ENCODE assay signal across 17 cellular contexts in the genomic region with DNA sequence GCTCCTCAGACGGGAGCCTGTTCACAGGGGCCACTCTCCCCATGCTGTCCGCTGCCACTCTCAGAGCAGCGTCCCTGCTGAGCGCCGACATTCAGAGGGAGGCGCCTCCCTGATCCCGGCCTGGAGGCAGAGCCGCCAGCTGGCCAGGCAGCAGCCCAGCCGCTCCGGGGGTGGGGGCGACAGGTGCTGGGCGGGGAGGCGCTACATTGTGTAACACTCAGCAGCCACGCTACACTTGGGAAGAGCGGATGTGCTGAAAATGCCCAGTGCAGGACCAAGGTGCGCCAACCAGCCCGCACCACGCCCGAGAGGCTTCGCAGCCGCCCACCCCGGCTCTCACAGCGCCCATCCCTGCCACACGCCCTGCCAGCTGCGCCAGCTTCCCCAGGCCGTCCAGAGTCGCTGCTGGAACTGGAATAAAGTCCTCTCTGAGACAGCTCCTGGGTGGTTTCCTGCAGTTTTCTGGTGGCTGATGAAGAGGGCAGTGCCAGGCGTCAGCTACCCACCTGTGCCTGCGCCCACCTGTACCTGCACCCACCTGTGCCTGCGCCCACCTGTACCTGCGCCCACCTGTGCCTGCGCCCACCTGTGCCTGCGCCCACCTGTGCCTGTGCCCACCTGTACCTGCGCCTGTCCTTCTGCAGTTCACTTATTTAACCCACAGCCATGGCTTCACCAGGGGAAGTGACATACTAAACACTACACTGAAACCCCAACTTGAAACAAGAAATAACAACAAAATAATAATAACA. TPM values are rescaled to one million over a fixed set of nuclear protein-coding genes. Genes with fewer than 3 reads are reported as not detected.
DNase-seq lines count a peak whose midpoint lies in the region; ATAC-seq and TF ChIP-seq lines count a peak whose summit lies in the region.
"Had no signal": no experiment of that assay in that cellular context is flagged by ENCODE, and none has a peak within 500 bp of the region (broad histone marks: within the 10 kb centered on the region; RNA-seq: fewer than 3 reads in every experiment).

No MANE protein-coding gene starts in this region.

- H4K20me1 ChIP-seq in SK-N-SH (ENCODE audit: insufficient read depth) = no peaks in the 10 kb centered on the region

- no peak for TF ChIP-seq RAD21 in SK-N-SH (IDR thresholded peaks at IDR 0.05; ENCODE audit: low read length)

- POLR2A ChIA-PET in SK-N-SH (lab: Yijun Ruan, JAX) = interaction anchor here (0.8 to 1.5 kb wide), 2 partner anchors 11 to 112 kb away, joined by 3 read pairs; no protein-coding TSS in a partner anchor

- H3K9me3 ChIP-seq in SK-N-SH (no peaks in the 10 kb centered on the region), upper lobe of right lung (no peaks in the 10 kb centered on the region)
- H3K9me3 ChIP-seq: breast epithelium, transverse colon had no signal

- TF ChIP-seq EP300 in SK-N-SH (IDR thresholded peaks at IDR 0.05; ENCODE audit: borderline replicate concordance in 1 of 2, low read depth in 1 of 2, low read length in 1 of 2) = no peak

- CTCF ChIA-PET in SK-N-SH (lab: Yijun Ruan, JAX) = interaction anchor here (1.1 to 1.8 kb wide), 2 partner anchors 16 to 42 kb away, joined by 3 to 5 read pairs; no protein-coding TSS in a partner anchor

- intact Hi-C loops in upper lobe of right lung (cut with DNase I) = no loop called here

- H3K79me2 ChIP-seq in SK-N-SH (ENCODE audit: insufficient read depth) = no peaks in the 10 kb centered on the region

- ATAC-seq in SK-N-SH treated with all-trans-retinoic acid at 6 μM for 48 hours = no peak; the same call in 2 of the 3 replicates
- peak; percentile 15 for ATAC-seq in foreskin keratinocyte
- peak; percentile 15 for ATAC-seq in upper lobe of right lung
- no peak for ATAC-seq in GM18907 (IDR thresholded peaks at IDR 0.05; ENCODE audit: unreplicated experiment)
- no peak for ATAC-seq in GM19397 (IDR thresholded peaks at IDR 0.05; ENCODE audit: unreplicated experiment)
- ATAC-seq: GM12878, K562 had no signal

- DNase-seq in SK-N-SH (peak; percentile 79), NCI-H2171 treated with DMSO at 0.1 percent for 48 hours (lab: John Stamatoyannopoulos, UW) (peak; percentile 40), foreskin keratinocyte (no peak), upper lobe of right lung (no peak), SKM-1 treated with dmso at 0.1 percent for 144 hours (lab: John Stamatoyannopoulos, UW; ENCODE audit: unreplicated experiment) (no peak)
- DNase-seq: ACHN; activated naive CD4-positive, alpha-beta T cell treated with anti-CD3 and anti-CD28 coated beads for 36 hours; DND-41; foreskin fibroblast; NCI-H1930; transverse colon had no signal

- H3K27me3 ChIP-seq in SK-N-SH (ENCODE audit: insufficient read depth) (no peaks in the 10 kb centered on the region), foreskin keratinocyte (peaks cover 26% of the 10 kb centered on the region), upper lobe of right lung (no peaks in the 10 kb centered on the region)

- H3K9me2 ChIP-seq in SK-N-SH = no peaks in the 10 kb centered on the region

- no peak overlapping the region for H2AFZ ChIP-seq in SK-N-SH (ENCODE audit: low read depth)

- no peak overlapping the region for H3K9ac ChIP-seq in SK-N-SH

- H3K27ac ChIP-seq in SK-N-SH (ENCODE audit: low read depth in 2 of 2, low read length in 1 of 2) (no peak overlapping the region; a peak in 1 of 4 replicates), foreskin keratinocyte (no peak overlapping the region), upper lobe of right lung (no peak overlapping the region)
- H3K27ac ChIP-seq: breast epithelium, transverse colon had no signal

- TF ChIP-seq CTCF in SK-N-SH (IDR thresholded peaks at IDR 0.05) = no peak
- TF ChIP-seq CTCF in foreskin keratinocyte (conservative IDR thresholded peaks at IDR 0.05) = no peak
- TF ChIP-seq CTCF in upper lobe of right lung (IDR thresholded peaks at IDR 0.05) = no peak

- H3K4me3 ChIP-seq in SK-N-SH (ENCODE audit: low read depth in 2 of 2, low read length in 1 of 2) (no peak overlapping the region), upper lobe of right lung (no peak overlapping the region)
- H3K4me3 ChIP-seq: GM12878, K562, transverse colon had no signal

- 70% methylated on average over 16 of the region's 34 CpGs for WGBS in SK-N-SH (ENCODE audit: low lambda C conversion rate)

- peaks cover 0 to 25% of the 10 kb centered on the region in 2 experiments; a peak in 2 of 4 replicates for H3K4me1 ChIP-seq in SK-N-SH (ENCODE audit: control insufficient read depth in 1 of 2, insufficient read depth in 2 of 2, low read depth in 1 of 2, low read length in 1 of 2)
- no peaks in the 10 kb centered on the region for H3K4me1 ChIP-seq in foreskin keratinocyte
- H3K4me1 ChIP-seq in upper lobe of right lung = no peaks in the 10 kb centered on the region
- H3K4me1 ChIP-seq: breast epithelium had no signal

- no peak overlapping the region for H3K4me2 ChIP-seq in SK-N-SH

- H3F3A ChIP-seq in SK-N-SH (replicated peaks; ENCODE audit: insufficient read depth) = no peaks in the 10 kb centered on the region

- no peaks in the 10 kb centered on the region for H3K36me3 ChIP-seq in SK-N-SH (replicated peaks in 1 of 2; ENCODE audit: control insufficient read depth in 1 of 2, insufficient read depth in 2 of 2, low read length in 1 of 2)
- H3K36me3 ChIP-seq in upper lobe of right lung = no peaks in the 10 kb centered on the region
- H3K36me3 ChIP-seq: breast epithelium, transverse colon had no signal

TF ChIP-seq in SK-N-SH, 30 proteins besides CTCF, POLR2A, EP300 and RAD21:
- no peak for TF ChIP-seq NRF1 (IDR thresholded peaks at IDR 0.05; ENCODE audit: low read depth, low read length)
- no peak for TF ChIP-seq TEAD4 (IDR thresholded peaks at IDR 0.05; ENCODE audit: borderline replicate concordance, insufficient read depth)
- TF ChIP-seq FOXM1 (IDR thresholded peaks at IDR 0.05; ENCODE audit: low read depth) = no peak

TF ChIP-seq in SK-N-SH treated with all-trans-retinoic acid at 6 μM for 48 hours, 23 proteins besides CTCF, POLR2A, EP300 and RAD21:
- no peak for TF ChIP-seq CSDC2 (CRISPR knock-in tag; IDR thresholded peaks at IDR 0.05)
- TF ChIP-seq ZNF565 (CRISPR knock-in tag; conservative IDR thresholded peaks at IDR 0.05; ENCODE audit: low read depth) = no peak
- TF ChIP-seq ARNTL (CRISPR knock-in tag; IDR thresholded peaks at IDR 0.05; ENCODE audit: borderline replicate concordance, low read depth) = no peak
- no peak for TF ChIP-seq TOX (CRISPR knock-in tag; IDR thresholded peaks at IDR 0.05; ENCODE audit: borderline replicate concordance)
- TF ChIP-seq, protein P1, sequence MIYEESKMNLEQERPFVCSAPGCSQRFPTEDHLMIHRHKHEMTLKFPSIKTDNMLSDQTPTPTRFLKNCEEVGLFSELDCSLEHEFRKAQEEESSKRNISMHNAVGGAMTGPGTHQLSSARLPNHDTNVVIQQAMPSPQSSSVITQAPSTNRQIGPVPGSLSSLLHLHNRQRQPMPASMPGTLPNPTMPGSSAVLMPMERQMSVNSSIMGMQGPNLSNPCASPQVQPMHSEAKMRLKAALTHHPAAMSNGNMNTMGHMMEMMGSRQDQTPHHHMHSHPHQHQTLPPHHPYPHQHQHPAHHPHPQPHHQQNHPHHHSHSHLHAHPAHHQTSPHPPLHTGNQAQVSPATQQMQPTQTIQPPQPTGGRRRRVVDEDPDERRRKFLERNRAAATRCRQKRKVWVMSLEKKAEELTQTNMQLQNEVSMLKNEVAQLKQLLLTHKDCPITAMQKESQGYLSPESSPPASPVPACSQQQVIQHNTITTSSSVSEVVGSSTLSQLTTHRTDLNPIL (CRISPR knock-in tag; IDR thresholded peaks at IDR 0.05; ENCODE audit: low read depth) = no peak
- no peak for TF ChIP-seq PPARA (CRISPR knock-in tag; IDR thresholded peaks at IDR 0.05; ENCODE audit: borderline replicate concordance)
- TF ChIP-seq, protein P2, sequence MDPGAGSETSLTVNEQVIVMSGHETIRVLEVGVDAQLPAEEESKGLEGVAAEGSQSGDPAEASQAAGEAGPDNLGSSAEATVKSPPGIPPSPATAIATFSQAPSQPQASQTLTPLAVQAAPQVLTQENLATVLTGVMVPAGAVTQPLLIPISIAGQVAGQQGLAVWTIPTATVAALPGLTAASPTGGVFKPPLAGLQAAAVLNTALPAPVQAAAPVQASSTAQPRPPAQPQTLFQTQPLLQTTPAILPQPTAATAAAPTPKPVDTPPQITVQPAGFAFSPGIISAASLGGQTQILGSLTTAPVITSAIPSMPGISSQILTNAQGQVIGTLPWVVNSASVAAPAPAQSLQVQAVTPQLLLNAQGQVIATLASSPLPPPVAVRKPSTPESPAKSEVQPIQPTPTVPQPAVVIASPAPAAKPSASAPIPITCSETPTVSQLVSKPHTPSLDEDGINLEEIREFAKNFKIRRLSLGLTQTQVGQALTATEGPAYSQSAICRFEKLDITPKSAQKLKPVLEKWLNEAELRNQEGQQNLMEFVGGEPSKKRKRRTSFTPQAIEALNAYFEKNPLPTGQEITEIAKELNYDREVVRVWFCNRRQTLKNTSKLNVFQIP (CRISPR knock-in tag; IDR thresholded peaks at IDR 0.05; ENCODE audit: borderline replicate concordance, low read depth) = no peak

RNA-seq across cellular contexts. Expression of a gene that starts 25.7 kb away (rescaled TPM):
- 27.0 and 27.8 TPM in 2 replicates for polyA plus RNA-seq in SK-N-SH (2012; rRNA removed)
- polyA plus RNA-seq in SK-N-SH (2012; cell fraction: cytosol; rRNA removed) = 20.1 and 23.8 TPM in 2 replicates
- polyA plus RNA-seq in SK-N-SH (2012; cell fraction: nucleus; rRNA removed) = 21.1 and 30.0 TPM in 2 replicates
- 5.5 and 6.3 TPM in 2 replicates for total RNA-seq in foreskin keratinocyte
- 7.6 and 7.8 TPM in 2 replicates for polyA plus RNA-seq in foreskin keratinocyte
- 13.2 TPM for total RNA-seq in upper lobe of right lung

RNA-seq across cellular contexts. Expression of a gene that starts 49.9 kb away (rescaled TPM):
- 10.0 and 11.2 TPM in 2 replicates for polyA plus RNA-seq in SK-N-SH (2012; rRNA removed)
- polyA plus RNA-seq in SK-N-SH (2012; cell fraction: cytosol; rRNA removed) = 7.4 and 7.6 TPM in 2 replicates
- 44.8 and 57.8 TPM in 2 replicates for polyA plus RNA-seq in SK-N-SH (2012; cell fraction: nucleus; rRNA removed)
- 4.4 and 4.6 TPM in 2 replicates for total RNA-seq in foreskin keratinocyte
- 3.6 and 4.0 TPM in 2 replicates for polyA plus RNA-seq in foreskin keratinocyte
- 6.3 TPM for total RNA-seq in upper lobe of right lung

Comparison
In these comparisons a context has a peak if more than half of its experiments do, and no peak if none do; other contexts are left out.
1. DNase-seq: peak in SK-N-SH (single experiment) and NCI-H2171 treated with DMSO at 0.1 percent for 48 hours (single experiment); none in foreskin keratinocyte (0 of 2), upper lobe of right lung (single experiment) and SKM-1 treated with dmso at 0.1 percent for 144 hours (single experiment).
2. ATAC-seq: peak in foreskin keratinocyte (single experiment) and upper lobe of right lung (single experiment); none in SK-N-SH treated with all-trans-retinoic acid at 6 μM for 48 hours (single experiment), GM18907 (single experiment) and GM19397 (single experiment).